11 cellular contexts compared by ENCODE assay signal in the genomic region with DNA sequence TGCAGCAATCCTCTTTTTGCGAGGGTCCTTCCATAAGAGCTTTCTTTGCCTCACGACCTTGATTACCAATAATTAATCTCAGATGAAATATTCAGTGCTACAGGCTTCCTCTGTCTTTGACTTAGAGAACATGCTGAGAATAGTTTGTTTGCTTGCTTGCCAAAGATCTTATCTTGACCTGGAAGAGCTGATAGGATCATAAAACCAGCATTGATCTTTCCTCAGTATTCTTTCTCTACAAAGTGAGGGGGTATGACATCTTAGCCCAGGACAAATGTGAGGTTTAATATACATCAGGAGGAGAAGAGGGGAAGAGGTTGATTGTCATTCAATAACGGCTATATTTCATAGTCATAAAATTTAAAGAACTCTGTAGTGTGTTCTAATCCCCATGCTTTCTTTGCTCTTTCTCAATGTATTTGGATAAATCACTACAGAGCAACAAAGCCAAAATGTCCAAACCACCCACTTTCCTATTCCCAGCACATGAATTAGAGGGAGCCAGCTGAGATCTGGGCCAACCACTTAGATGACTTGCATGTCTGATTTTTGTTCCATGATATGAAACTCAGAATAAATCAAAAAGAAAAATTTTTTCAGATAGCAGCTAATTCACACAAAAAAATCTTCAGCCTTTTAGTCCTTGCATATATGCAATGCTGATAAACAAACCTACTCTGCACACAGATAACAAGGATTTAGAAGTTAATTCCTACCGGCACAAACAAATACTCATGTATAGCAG. TPM values are rescaled to one million over a fixed set of nuclear protein-coding genes. Genes with fewer than 3 reads are reported as not detected.
A peak's percentile ranks its signal among the peaks of the same experiment; 100 is the strongest.
DNase-seq lines count a peak whose midpoint lies in the region; ATAC-seq and TF ChIP-seq lines count a peak whose summit lies in the region.
"Had no signal": no experiment of that assay in that cellular context is flagged by ENCODE, and none has a peak within 500 bp of the region (broad histone marks: within the 10 kb centered on the region; RNA-seq: fewer than 3 reads in every experiment).

No MANE protein-coding gene starts in this region.

- peaks cover 31% of the 10 kb centered on the region for H3K36me3 ChIP-seq in upper lobe of right lung

- H3K4me1 Mint-ChIP-seq in mesothelial cell of epicardium = peaks cover 54% of the 10 kb centered on the region
- H3K4me1 Mint-ChIP-seq: CD4-positive, alpha-beta memory T cell had no signal

- H3K27ac ChIP-seq in upper lobe of right lung = peak overlapping the region; percentile 24

- TF ChIP-seq CTCF in fibroblast of the aortic adventitia (IDR thresholded peaks at IDR 0.05; ENCODE audit: insufficient read depth, low read length) = no peak
- TF ChIP-seq CTCF in mesothelial cell of epicardium (IDR thresholded peaks at IDR 0.05; ENCODE audit: unreplicated experiment) = no peak
- TF ChIP-seq CTCF in upper lobe of right lung (IDR thresholded peaks at IDR 0.05) = no peak

- no peaks in the 10 kb centered on the region for H3K9me3 Mint-ChIP-seq in mesothelial cell of epicardium
- H3K9me3 Mint-ChIP-seq: CD4-positive, alpha-beta memory T cell had no signal

- ATAC-seq in SK-N-SH treated with all-trans-retinoic acid at 6 μM for 48 hours = peak; percentile 27; the same call in 2 of the 3 replicates
- no peak for ATAC-seq in upper lobe of right lung
- no peak for ATAC-seq in GM18502 (IDR thresholded peaks at IDR 0.05; ENCODE audit: poor library complexity, unreplicated experiment)
- no peak for ATAC-seq in HG02938 (IDR thresholded peaks at IDR 0.05; ENCODE audit: unreplicated experiment)

- H3K9me3 ChIP-seq in upper lobe of right lung = no peaks in the 10 kb centered on the region
- H3K9me3 ChIP-seq: HAP-1 had no signal

- peak overlapping the region; percentile 81 for H3K27ac Mint-ChIP-seq in mesothelial cell of epicardium

- peaks cover 36% of the 10 kb centered on the region for H3K36me3 Mint-ChIP-seq in mesothelial cell of epicardium

- peaks cover 10% of the 10 kb centered on the region for H3K4me1 ChIP-seq in upper lobe of right lung

- no peaks in the 10 kb centered on the region for H3K27me3 Mint-ChIP-seq in mesothelial cell of epicardium (ENCODE audit: low read depth)

- H3K27me3 ChIP-seq in upper lobe of right lung = no peaks in the 10 kb centered on the region

- DNase-seq in fibroblast of the aortic adventitia (ENCODE audit: low read depth) (peak; percentile 90), mesothelial cell of epicardium (ENCODE audit: low spot score in 2 of 2, unreplicated experiment in 2 of 2) (no peak), upper lobe of right lung (no peak), GF-D8 (lab: John Stamatoyannopoulos, UW) (no peak)
- DNase-seq: CD4-positive, alpha-beta memory T cell; NCI-H2029 treated with DMSO at 0.1 percent for 48 hours; stimulated activated CD4-positive, alpha-beta T cell treated with anti-CD3 and anti-CD28 coated beads, Interleukin-1b, Interleukin-23, amount 100 ng/mL, for 48 hours had no signal

- intact Hi-C loops in upper lobe of right lung (cut with DNase I) = no loop called here

- H3K4me3 ChIP-seq in fibroblast of the aortic adventitia (ENCODE audit: low read depth, low read length) (no peak overlapping the region), upper lobe of right lung (no peak overlapping the region)
- H3K4me3 ChIP-seq: HAP-1 had no signal

- H3K4me3 Mint-ChIP-seq in mesothelial cell of epicardium = no peak overlapping the region
- H3K4me3 Mint-ChIP-seq: CD4-positive, alpha-beta memory T cell had no signal

TF ChIP-seq in SK-N-SH treated with all-trans-retinoic acid at 6 μM for 48 hours, 23 proteins besides CTCF, POLR2A, EP300 and RAD21:
- TF ChIP-seq TOX (CRISPR knock-in tag; IDR thresholded peaks at IDR 0.05; ENCODE audit: borderline replicate concordance) (peak; percentile 15; the same call in 1 of the 2 replicates), CSDC2 (CRISPR knock-in tag; IDR thresholded peaks at IDR 0.05) (no peak)
TF ChIP-seq in SK-N-SH treated with all-trans-retinoic acid at 6 μM for 48 hours: peak in this region for 1.

RNA-seq across cellular contexts. Expression of gene IPO9, which starts 50.5 kb away (rescaled TPM):
- total RNA-seq in fibroblast of the aortic adventitia (ENCODE audit: low replicate concordance) = 14.8 and 29.2 TPM in 2 replicates
- 80.1 to 87.8 TPM (median 84.9 TPM) in 3 replicates for total RNA-seq in mesothelial cell of epicardium
- 44.5 TPM for total RNA-seq in upper lobe of right lung
